In the genomic region with DNA sequence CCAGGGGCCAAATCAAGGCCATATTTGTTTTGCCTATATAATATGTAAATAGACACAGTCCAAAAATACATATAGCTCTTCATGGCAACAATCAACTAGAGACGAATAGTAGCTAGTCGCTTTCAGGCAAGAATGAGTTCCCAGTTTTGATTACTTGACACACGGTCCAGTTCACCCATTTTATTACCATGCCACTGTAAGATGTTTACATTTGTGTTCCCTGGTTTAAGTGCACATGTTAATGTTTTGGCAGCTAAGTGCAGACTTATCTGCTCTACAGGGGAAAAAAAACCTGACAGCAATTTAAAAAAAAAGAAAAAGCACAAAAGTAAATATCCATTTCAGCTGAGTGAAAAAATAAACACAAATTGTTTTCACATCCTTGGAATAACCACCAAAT, we compare ENCODE assay signal across 22 cellular contexts.
"Had no signal": no experiment of that assay in that cellular context is flagged by ENCODE, and none has a peak within 500 bp of the region (broad histone marks: within the 10 kb centered on the region; RNA-seq: fewer than 3 reads in every experiment).

No MANE protein-coding gene starts in this region.

- DNase-seq: activated B cell treated with CpG ODN at 0.5 μM for 24 hours; activated CD4-positive, alpha-beta T cell treated with anti-CD3 and anti-CD28 coated beads for 36 hours; activated CD4-positive, alpha-beta T cell treated with anti-CD3 and anti-CD28 coated beads, Interleukin-2, amount 50 U/mL, for 48 hours; activated CD8-positive, alpha-beta memory T cell treated with anti-CD3 and anti-CD28 coated beads, Interleukin-2, amount 50 U/mL, for 48 hours; activated naive CD4-positive, alpha-beta T cell treated with Interleukin-2 at 50 U/mL for 16 hours; activated naive CD8-positive, alpha-beta T cell treated with anti-CD3 and anti-CD28 coated beads for 36 hours; activated T-cell treated with anti-CD3 and anti-CD28 coated beads, Interleukin-2, amount 50 U/mL, for 4 hours; effector memory CD4-positive, alpha-beta T cell; glutamatergic neuron; immature natural killer cell; kidney glomerular epithelial cell; left ventricle myocardium superior; mammary epithelial cell; naive thymus-derived CD8-positive, alpha-beta T cell; retina; sigmoid colon; stimulated activated CD4-positive, alpha-beta T cell treated with anti-CD3 and anti-CD28 coated beads, Interleukin-2, amount 100 ng/mL, for 48 hours; stimulated activated CD8-positive, alpha-beta memory T cell treated with anti-CD3 and anti-CD28 coated beads, Interleukin-4, amount 100 ng/mL, for 48 hours; stimulated activated naive CD4-positive, alpha-beta T cell treated with Interleukin-2 at 50 U/mL for 16 hours; T1000; upper lobe of left lung had no signal

- ATAC-seq: activated CD4-positive, alpha-beta T cell treated with anti-CD3 and anti-CD28 coated beads for 36 hours; activated T-cell treated with anti-CD3 and anti-CD28 coated beads, Interleukin-2, amount 50 U/mL, for 4 hours; esophagus mucosa; left ventricle myocardium superior; naive thymus-derived CD8-positive, alpha-beta T cell had no signal
